Comparison of ENCODE assay signal across 10 cellular contexts in genomic region chr16:81492307-81492706, GRCh38. TPM values are rescaled to one million over a fixed set of nuclear protein-coding genes. Genes with fewer than 3 reads are reported as not detected.
DNase-seq lines count a peak whose midpoint lies in the region; ATAC-seq, FAIRE-seq and TF ChIP-seq lines count a peak whose summit lies in the region.
"Had no signal": no experiment of that assay in that cellular context is flagged by ENCODE, and none has a peak within 500 bp of the region (broad histone marks: within the 10 kb centered on the region; RNA-seq: fewer than 3 reads in every experiment).

No MANE protein-coding gene starts in this region.

- H3K36me3 Mint-ChIP-seq in natural killer cell treated with Interleukin-12 subunit alpha and Interleukin-12 subunit beta and Interleukin-15 and Interleukin-18, amount 100 ng/mL, for 72 hours: no peaks in the 10 kb centered on the region
- H3K36me3 Mint-ChIP-seq: IgD-negative memory B cell had no signal

- no peak overlapping the region for H3K4me3 Mint-ChIP-seq in natural killer cell treated with Interleukin-12 subunit alpha and Interleukin-12 subunit beta and Interleukin-15 and Interleukin-18, amount 100 ng/mL, for 72 hours

- H3K79me2 ChIP-seq in fibroblast of lung (ENCODE audit: control insufficient read depth, insufficient read depth, low read length): peaks cover 2% of the 10 kb centered on the region

- no peaks in the 10 kb centered on the region for H3K9me3 Mint-ChIP-seq in natural killer cell treated with Interleukin-12 subunit alpha and Interleukin-12 subunit beta and Interleukin-15 and Interleukin-18, amount 100 ng/mL, for 72 hours
- H3K9me3 Mint-ChIP-seq: IgD-negative memory B cell had no signal

- peaks cover 4% of the 10 kb centered on the region; the same call in 1 of the 2 replicates for H3K36me3 ChIP-seq in BLaER1
- no peaks in the 10 kb centered on the region for H3K36me3 ChIP-seq in fibroblast of lung (ENCODE audit: control insufficient read depth, insufficient read depth, low read length)
- peaks cover under 1% of the 10 kb centered on the region for H3K36me3 ChIP-seq in neutrophil

- H4K20me1 ChIP-seq in BLaER1 (peaks cover 98% of the 10 kb centered on the region), fibroblast of lung (ENCODE audit: control insufficient read depth, extremely low read depth, insufficient read depth, low read length) (no peaks in the 10 kb centered on the region)

- DNase-seq in RCC 7860 (ENCODE audit: low spot score) (peak; percentile 68), fibroblast of lung (ENCODE audit: low read depth in 2 of 2) (peak in 1 of 2 donors; percentile 30)
- no peak for DNase-seq in natural killer cell treated with Interleukin-12 subunit alpha and Interleukin-12 subunit beta and Interleukin-15 and Interleukin-18, amount 100 ng/mL, for 72 hours (ENCODE audit: low spot score)
- no peak for DNase-seq in activated CD8-positive, alpha-beta memory T cell treated with anti-CD3 and anti-CD28 coated beads for 24 hours
- DNase-seq in activated naive CD4-positive, alpha-beta T cell treated with anti-CD3 and anti-CD28 coated beads, Interleukin-2, amount 50 U/mL, for 16 hours: no peak
- DNase-seq: NCI-H510A treated with DMSO at 0.1 percent for 48 hours had no signal

- no peaks in the 10 kb centered on the region for H3K27me3 Mint-ChIP-seq in natural killer cell treated with Interleukin-12 subunit alpha and Interleukin-12 subunit beta and Interleukin-15 and Interleukin-18, amount 100 ng/mL, for 72 hours
- H3K27me3 Mint-ChIP-seq: IgD-negative memory B cell had no signal

- H3K9me3 ChIP-seq in BLaER1 (no peaks in the 10 kb centered on the region), fibroblast of lung (ENCODE audit: control insufficient read depth, insufficient read depth, low read depth, low read length) (no peaks in the 10 kb centered on the region), neutrophil (no peaks in the 10 kb centered on the region)

- H3K4me2 ChIP-seq in BLaER1: peak overlapping the region; percentile 91
- no peak overlapping the region for H3K4me2 ChIP-seq in fibroblast of lung (ENCODE audit: extremely low read depth, insufficient read depth, low read length)

- no peak overlapping the region for H2AFZ ChIP-seq in fibroblast of lung (ENCODE audit: low read length)

- 0 out of 2 replicates have a peak overlapping the region, but pooled peaks have one; percentile 4 for H3K4me3 ChIP-seq in BLaER1
- no peak overlapping the region for H3K4me3 ChIP-seq in fibroblast of lung (replicated peaks in 1 of 4; ENCODE audit: control extremely low read depth in 1 of 4, insufficient read depth in 1 of 4, low read depth in 3 of 4, low read length in 4 of 4)
- no peak overlapping the region for H3K4me3 ChIP-seq in neutrophil (ENCODE audit: low read depth in 1 of 2, low read length in 1 of 2)

- H3K9ac ChIP-seq in BLaER1: peak overlapping the region; percentile 69
- no peak overlapping the region for H3K9ac ChIP-seq in fibroblast of lung (ENCODE audit: insufficient read depth, low read length)

- ATAC-seq in natural killer cell treated with Interleukin-12 subunit alpha and Interleukin-12 subunit beta and Interleukin-15 and Interleukin-18, amount 100 ng/mL, for 72 hours: no peak
- ATAC-seq in HG03342 (IDR thresholded peaks at IDR 0.05; ENCODE audit: unreplicated experiment): no peak

- FAIRE-seq in RCC 7860 (lab: Jason Lieb, UNC): peak; percentile 71

- H3K4me1 Mint-ChIP-seq in natural killer cell treated with Interleukin-12 subunit alpha and Interleukin-12 subunit beta and Interleukin-15 and Interleukin-18, amount 100 ng/mL, for 72 hours (ENCODE audit: low read depth in 2 of 2): peaks cover 29 to 50% of the 10 kb centered on the region in 2 donors

- TF ChIP-seq CTCF in fibroblast of lung (conservative IDR thresholded peaks at IDR 0.05 in 1 of 2, IDR thresholded peaks at IDR 0.05 in 1 of 2; ENCODE audit: low read depth in 1 of 2, low read length in 2 of 2) (no peak), neutrophil (IDR thresholded peaks at IDR 0.05) (no peak)

- H3K27me3 ChIP-seq in BLaER1 (no peaks in the 10 kb centered on the region), fibroblast of lung (ENCODE audit: control insufficient read depth, insufficient read depth, low read length) (no peaks in the 10 kb centered on the region), neutrophil (no peaks in the 10 kb centered on the region)

- H3K27ac ChIP-seq in BLaER1 (peak overlapping the region; percentile 76), fibroblast of lung (ENCODE audit: insufficient read depth, low read length) (peak overlapping the region; percentile 9), neutrophil (peak overlapping the region; percentile 26)

- peak overlapping the region in 1 of 2 donors; percentile 74 for H3K27ac Mint-ChIP-seq in natural killer cell treated with Interleukin-12 subunit alpha and Interleukin-12 subunit beta and Interleukin-15 and Interleukin-18, amount 100 ng/mL, for 72 hours
- H3K27ac Mint-ChIP-seq: IgD-negative memory B cell had no signal

- H3K4me1 ChIP-seq in BLaER1 (peaks cover 100% of the 10 kb centered on the region), fibroblast of lung (ENCODE audit: control insufficient read depth, extremely low read depth, insufficient read depth, low read length) (peaks cover 3% of the 10 kb centered on the region), neutrophil (ENCODE audit: control insufficient read depth in 1 of 2, insufficient read depth in 1 of 2, low read depth in 1 of 2, low read length in 1 of 2) (peaks cover 64 to 69% of the 10 kb centered on the region in 2 experiments)

RNA-seq across cellular contexts. Expression of gene CMIP, which starts 47.7 kb away (rescaled TPM):
- 2.8 and 5.1 TPM in 2 replicates for total RNA-seq in fibroblast of lung
- polyA plus RNA-seq in fibroblast of lung: 1.9 and 3.5 TPM in 2 replicates
- 9.2 and 12.4 TPM in 2 replicates for polyA plus RNA-seq in fibroblast of lung (2012)
- 24.9 and 28.8 TPM in 2 replicates for polyA minus RNA-seq in fibroblast of lung (ENCODE audit: low replicate concordance)
- 10 to 100 TPM; 48.0 to 57.6 TPM for total RNA-seq in natural killer cell treated with Interleukin-12 subunit alpha and Interleukin-12 subunit beta and Interleukin-15 and Interleukin-18, amount 100 ng/mL, for 72 hours

Comparison
In these comparisons a context has a peak if more than half of its experiments do, and no peak if none do; other contexts are left out.
1. H3K27ac ChIP-seq: peak in every context shown above with its lines; median percentile 76 in BLaER1; 26 in neutrophil; 9 in fibroblast of lung.